ENCODE assay signal across 1 cellular context in genomic region chr1:160658956-160659255, GRCh38.
A peak's percentile ranks its signal among the peaks of the same experiment; 100 is the strongest.
TF ChIP-seq lines count a peak whose summit lies in the region.

No MANE protein-coding gene starts in this region.

TF ChIP-seq in K562, 482 proteins besides CTCF, POLR2A, EP300 and RAD21:
- no peak for TF ChIP-seq RBM15 (IDR thresholded peaks at IDR 0.05; ENCODE audit: insufficient read depth, low read length)
- no peak for TF ChIP-seq ETS2 (tag; IDR thresholded peaks at IDR 0.05; ENCODE audit: borderline replicate concordance, poor library complexity, severe bottlenecking)
- TF ChIP-seq, protein P1, sequence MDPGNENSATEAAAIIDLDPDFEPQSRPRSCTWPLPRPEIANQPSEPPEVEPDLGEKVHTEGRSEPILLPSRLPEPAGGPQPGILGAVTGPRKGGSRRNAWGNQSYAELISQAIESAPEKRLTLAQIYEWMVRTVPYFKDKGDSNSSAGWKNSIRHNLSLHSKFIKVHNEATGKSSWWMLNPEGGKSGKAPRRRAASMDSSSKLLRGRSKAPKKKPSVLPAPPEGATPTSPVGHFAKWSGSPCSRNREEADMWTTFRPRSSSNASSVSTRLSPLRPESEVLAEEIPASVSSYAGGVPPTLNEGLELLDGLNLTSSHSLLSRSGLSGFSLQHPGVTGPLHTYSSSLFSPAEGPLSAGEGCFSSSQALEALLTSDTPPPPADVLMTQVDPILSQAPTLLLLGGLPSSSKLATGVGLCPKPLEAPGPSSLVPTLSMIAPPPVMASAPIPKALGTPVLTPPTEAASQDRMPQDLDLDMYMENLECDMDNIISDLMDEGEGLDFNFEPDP (CRISPR knock-in tag; IDR thresholded peaks at IDR 0.05), result no peak
- no peak for TF ChIP-seq CTBP1 (IDR thresholded peaks at IDR 0.05; ENCODE audit: borderline replicate concordance)
- no peak for TF ChIP-seq ZNF740 (CRISPR knock-in tag; IDR thresholded peaks at IDR 0.05)
- no peak for TF ChIP-seq ZNF740 (tag; IDR thresholded peaks at IDR 0.05)
- TF ChIP-seq FOXP1 (CRISPR knock-in tag; IDR thresholded peaks at IDR 0.05), result no peak
- TF ChIP-seq MTA1 (IDR thresholded peaks at IDR 0.05; ENCODE audit: borderline replicate concordance), result no peak
- TF ChIP-seq ADNP (tag; IDR thresholded peaks at IDR 0.05), result no peak
- TF ChIP-seq, protein P2, sequence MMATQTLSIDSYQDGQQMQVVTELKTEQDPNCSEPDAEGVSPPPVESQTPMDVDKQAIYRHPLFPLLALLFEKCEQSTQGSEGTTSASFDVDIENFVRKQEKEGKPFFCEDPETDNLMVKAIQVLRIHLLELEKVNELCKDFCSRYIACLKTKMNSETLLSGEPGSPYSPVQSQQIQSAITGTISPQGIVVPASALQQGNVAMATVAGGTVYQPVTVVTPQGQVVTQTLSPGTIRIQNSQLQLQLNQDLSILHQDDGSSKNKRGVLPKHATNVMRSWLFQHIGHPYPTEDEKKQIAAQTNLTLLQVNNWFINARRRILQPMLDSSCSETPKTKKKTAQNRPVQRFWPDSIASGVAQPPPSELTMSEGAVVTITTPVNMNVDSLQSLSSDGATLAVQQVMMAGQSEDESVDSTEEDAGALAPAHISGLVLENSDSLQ (IDR thresholded peaks at IDR 0.05), result peak; percentile 63
- no peak for TF ChIP-seq JUN (IDR thresholded peaks at IDR 0.05; ENCODE audit: borderline replicate concordance, low read depth, low read length)
- TF ChIP-seq JUN (CRISPR knock-in tag; IDR thresholded peaks at IDR 0.05; ENCODE audit: borderline replicate concordance), result no peak
- TF ChIP-seq CHD4 (IDR thresholded peaks at IDR 0.05; ENCODE audit: insufficient read depth, insufficient replicate concordance, low read depth, low read length, poor library complexity, severe bottlenecking), result no peak
- TF ChIP-seq RFX1 (IDR thresholded peaks at IDR 0.05), result peak; percentile 88
- no peak for TF ChIP-seq MLLT1 (IDR thresholded peaks at IDR 0.05)
- no peak for TF ChIP-seq KLF1 (tag; IDR thresholded peaks at IDR 0.05)
- TF ChIP-seq ZNF41 (CRISPR knock-in tag; conservative IDR thresholded peaks at IDR 0.05), result no peak
- TF ChIP-seq ELF1 (tag; IDR thresholded peaks at IDR 0.05), result peak; percentile 58; the same call in 1 of the 2 replicates
- no peak for TF ChIP-seq DLX4 (CRISPR knock-in tag; IDR thresholded peaks at IDR 0.05)
- TF ChIP-seq, protein P3, sequence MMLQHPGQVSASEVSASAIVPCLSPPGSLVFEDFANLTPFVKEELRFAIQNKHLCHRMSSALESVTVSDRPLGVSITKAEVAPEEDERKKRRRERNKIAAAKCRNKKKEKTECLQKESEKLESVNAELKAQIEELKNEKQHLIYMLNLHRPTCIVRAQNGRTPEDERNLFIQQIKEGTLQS (IDR thresholded peaks at IDR 0.05), result no peak
- TF ChIP-seq, protein P3 (CRISPR knock-in tag; conservative IDR thresholded peaks at IDR 0.05), result no peak
- no peak for TF ChIP-seq ZNF644 (tag; IDR thresholded peaks at IDR 0.05; ENCODE audit: low read depth)
- no peak for TF ChIP-seq ZNF316 (IDR thresholded peaks at IDR 0.05)
- TF ChIP-seq CXXC5 (CRISPR knock-in tag; IDR thresholded peaks at IDR 0.05), result no peak
- no peak for TF ChIP-seq ZNF444 (CRISPR knock-in tag; IDR thresholded peaks at IDR 0.05)
- no peak for TF ChIP-seq ZNF253 (CRISPR knock-in tag; conservative IDR thresholded peaks at IDR 0.05)
- TF ChIP-seq RB1 (IDR thresholded peaks at IDR 0.05; ENCODE audit: low read depth), result no peak
- TF ChIP-seq, protein P4, sequence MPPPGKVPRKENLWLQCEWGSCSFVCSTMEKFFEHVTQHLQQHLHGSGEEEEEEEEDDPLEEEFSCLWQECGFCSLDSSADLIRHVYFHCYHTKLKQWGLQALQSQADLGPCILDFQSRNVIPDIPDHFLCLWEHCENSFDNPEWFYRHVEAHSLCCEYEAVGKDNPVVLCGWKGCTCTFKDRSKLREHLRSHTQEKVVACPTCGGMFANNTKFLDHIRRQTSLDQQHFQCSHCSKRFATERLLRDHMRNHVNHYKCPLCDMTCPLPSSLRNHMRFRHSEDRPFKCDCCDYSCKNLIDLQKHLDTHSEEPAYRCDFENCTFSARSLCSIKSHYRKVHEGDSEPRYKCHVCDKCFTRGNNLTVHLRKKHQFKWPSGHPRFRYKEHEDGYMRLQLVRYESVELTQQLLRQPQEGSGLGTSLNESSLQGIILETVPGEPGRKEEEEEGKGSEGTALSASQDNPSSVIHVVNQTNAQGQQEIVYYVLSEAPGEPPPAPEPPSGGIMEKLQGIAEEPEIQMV (tag; conservative IDR thresholded peaks at IDR 0.05; ENCODE audit: low read depth), result peak; percentile 82
- TF ChIP-seq MGA (IDR thresholded peaks at IDR 0.05), result no peak
- TF ChIP-seq BMI1 (IDR thresholded peaks at IDR 0.05; ENCODE audit: low read length), result peak; percentile 56; the same call in 1 of the 2 replicates
- no peak for TF ChIP-seq RCOR1 (IDR thresholded peaks at IDR 0.05; ENCODE audit: borderline replicate concordance in 1 of 2, low read depth in 2 of 2, low read length in 2 of 2)
- no peak for TF ChIP-seq SNRNP70 (optimal IDR thresholded peaks at IDR 0.05; ENCODE audit: low read depth, low read length)
- TF ChIP-seq ZNF778 (CRISPR knock-in tag; IDR thresholded peaks at IDR 0.05), result no peak
- no peak for TF ChIP-seq TAF1 (IDR thresholded peaks at IDR 0.05; ENCODE audit: control insufficient read depth, extremely low read depth, insufficient read depth, low read length, severe bottlenecking)
